11 cellular contexts compared by ENCODE assay signal in genomic region chr1:36300526-36300925, GRCh38. TPM values are rescaled to one million over a fixed set of nuclear protein-coding genes. Genes with fewer than 3 reads are reported as not detected.
A peak's percentile ranks its signal among the peaks of the same experiment; 100 is the strongest.
DNase-seq lines count a peak whose midpoint lies in the region; ATAC-seq and TF ChIP-seq lines count a peak whose summit lies in the region.
"Had no signal": no experiment of that assay in that cellular context is flagged by ENCODE, and none has a peak within 500 bp of the region (broad histone marks: within the 10 kb centered on the region; RNA-seq: fewer than 3 reads in every experiment).

No MANE protein-coding gene starts in this region.

- H3K27ac ChIP-seq in gastroesophageal sphincter: peak overlapping the region in 3 of 4 donors; percentile 3 to 22 (median 10)

- no peaks in the 10 kb centered on the region for H3K27me3 ChIP-seq in gastroesophageal sphincter

- CTCF ChIA-PET in activated CD4-positive, alpha-beta memory T cell treated with anti-CD3 and anti-CD28 coated beads, Interleukin-2, amount 10 ng/mL, durations not matched to agents 7 days and 5 days (lab: Charles Lee): interaction anchor here (0.5 to 4.3 kb wide), 21 partner anchors 8 to 201 kb away, joined by 3 to 35 read pairs (median 4); partner anchors contain the start of genes EVA1B, MRPS15, THRAP3 and TRAPPC3

- TF ChIP-seq EP300 in gastroesophageal sphincter (IDR thresholded peaks at IDR 0.05): no peak

- no peak overlapping the region for H3K4me3 ChIP-seq in gastroesophageal sphincter
- H3K4me3 ChIP-seq: GM12878 had no signal

- peaks cover 53% of the 10 kb centered on the region for H3K36me3 Mint-ChIP-seq in T-helper 2 cell treated with Interferon-gamma antibody and Interleukin-4, amounts not matched to agents 5 μg/mL and 100 μg/mL, for 36 hours (ENCODE audit: low read depth)
- H3K36me3 Mint-ChIP-seq in activated CD4-positive, alpha-beta memory T cell treated with anti-CD3 and anti-CD28 coated beads, Interleukin-2, amount 10 ng/mL, durations not matched to agents 7 days and 5 days (ENCODE audit: low read depth): peaks cover 74% of the 10 kb centered on the region

- H3K27ac Mint-ChIP-seq in T-helper 2 cell treated with Interferon-gamma antibody and Interleukin-4, amounts not matched to agents 5 μg/mL and 100 μg/mL, for 36 hours: peak overlapping the region; percentile 8
- H3K27ac Mint-ChIP-seq in activated CD4-positive, alpha-beta memory T cell treated with anti-CD3 and anti-CD28 coated beads, Interleukin-2, amount 10 ng/mL, durations not matched to agents 7 days and 5 days: peak overlapping the region; percentile 6

- no peaks in the 10 kb centered on the region for H3K9me3 Mint-ChIP-seq in T-helper 2 cell treated with Interferon-gamma antibody and Interleukin-4, amounts not matched to agents 5 μg/mL and 100 μg/mL, for 36 hours
- H3K9me3 Mint-ChIP-seq in activated CD4-positive, alpha-beta memory T cell treated with anti-CD3 and anti-CD28 coated beads, Interleukin-2, amount 10 ng/mL, durations not matched to agents 7 days and 5 days: no peaks in the 10 kb centered on the region

- H3K4me1 ChIP-seq in gastroesophageal sphincter: peaks cover 0 to 7% (median 0%) of the 10 kb centered on the region in 3 donors

- H3K9me3 ChIP-seq in gastroesophageal sphincter: no peaks in the 10 kb centered on the region

- no peaks in the 10 kb centered on the region for H3K27me3 Mint-ChIP-seq in T-helper 2 cell treated with Interferon-gamma antibody and Interleukin-4, amounts not matched to agents 5 μg/mL and 100 μg/mL, for 36 hours (ENCODE audit: low read depth)
- no peaks in the 10 kb centered on the region for H3K27me3 Mint-ChIP-seq in activated CD4-positive, alpha-beta memory T cell treated with anti-CD3 and anti-CD28 coated beads, Interleukin-2, amount 10 ng/mL, durations not matched to agents 7 days and 5 days

- no peak for ATAC-seq in gastroesophageal sphincter
- ATAC-seq in stimulated activated naive CD8-positive, alpha-beta T cell treated with anti-CD3 and anti-CD28 coated beads, Interleukin-15, Interleukin-2, amounts not matched to agents 100 U/mL and 50 U/mL, for 24 hours: peak; percentile 68
- ATAC-seq in GM18498 (IDR thresholded peaks at IDR 0.05; ENCODE audit: unreplicated experiment): no peak

- POLR2A ChIA-PET in activated CD4-positive, alpha-beta memory T cell treated with anti-CD3 and anti-CD28 coated beads, Interleukin-2, amount 10 ng/mL, durations not matched to agents 7 days and 5 days (lab: Charles Lee): interaction anchor here (1.1 to 1.3 kb wide), 3 partner anchors 18 to 77 kb away, joined by 3 read pairs; no protein-coding TSS in a partner anchor

- H3K4me1 Mint-ChIP-seq in T-helper 2 cell treated with Interferon-gamma antibody and Interleukin-4, amounts not matched to agents 5 μg/mL and 100 μg/mL, for 36 hours (ENCODE audit: low read depth): peaks cover 17% of the 10 kb centered on the region
- peaks cover 21% of the 10 kb centered on the region for H3K4me1 Mint-ChIP-seq in activated CD4-positive, alpha-beta memory T cell treated with anti-CD3 and anti-CD28 coated beads, Interleukin-2, amount 10 ng/mL, durations not matched to agents 7 days and 5 days

- TF ChIP-seq POLR2A in gastroesophageal sphincter (IDR thresholded peaks at IDR 0.05): no peak

- DNase-seq in T-helper 2 cell treated with Interferon-gamma antibody and Interleukin-4, amounts not matched to agents 5 μg/mL and 100 μg/mL, for 36 hours (ENCODE audit: low spot score): no peak
- no peak for DNase-seq in T-helper 2 cell
- no peak for DNase-seq in activated CD4-positive, alpha-beta memory T cell treated with anti-CD3 and anti-CD28 coated beads, Interleukin-2, amount 10 ng/mL, durations not matched to agents 7 days and 5 days
- DNase-seq in stimulated activated naive CD8-positive, alpha-beta T cell treated with anti-CD3 and anti-CD28 coated beads, Interleukin-15, Interleukin-2, amounts not matched to agents 100 U/mL and 50 U/mL, for 24 hours: no peak
- DNase-seq in GM10266 (ENCODE audit: extremely low spot score): no peak
- no peak for DNase-seq in DMS79 treated with DMSO at 0.1 percent for 48 hours (lab: John Stamatoyannopoulos, UW)
- DNase-seq: activated CD8-positive, alpha-beta memory T cell treated with anti-CD3 and anti-CD28 coated beads, Interleukin-2, amount 50 U/mL, for 4 hours had no signal

- no peak overlapping the region for H3K4me3 Mint-ChIP-seq in T-helper 2 cell treated with Interferon-gamma antibody and Interleukin-4, amounts not matched to agents 5 μg/mL and 100 μg/mL, for 36 hours
- no peak overlapping the region for H3K4me3 Mint-ChIP-seq in activated CD4-positive, alpha-beta memory T cell treated with anti-CD3 and anti-CD28 coated beads, Interleukin-2, amount 10 ng/mL, durations not matched to agents 7 days and 5 days

- H3K36me3 ChIP-seq in gastroesophageal sphincter: peaks cover 3 to 97% of the 10 kb centered on the region in 2 donors

- 67% methylated on average over 1 of the region's 1 CpG; no CpG with 5 or more reads in 1 of the 2 donors for WGBS in gastroesophageal sphincter (ENCODE audit: low coverage in 1 of 2), 2 donors

- TF ChIP-seq CTCF in gastroesophageal sphincter (IDR thresholded peaks at IDR 0.05) (no peak), GM10266 (IDR thresholded peaks at IDR 0.05; ENCODE audit: control insufficient read depth, insufficient read depth, low read depth, missing control alignments) (no peak)

RNA-seq across cellular contexts. Expression of gene SH3D21, which starts 5.6 kb away (rescaled TPM):
- 10 to 100 TPM; 18.9 to 19.3 TPM for total RNA-seq in activated CD4-positive, alpha-beta memory T cell treated with anti-CD3 and anti-CD28 coated beads, Interleukin-2, amount 10 ng/mL, durations not matched to agents 7 days and 5 days
- 1 to 10 TPM in 2 of 4 donors, under 1 TPM in 1, not detected in 1; 0.27 to 1.4 (median 1.3) TPM for total RNA-seq in gastroesophageal sphincter
- total RNA-seq: H4 had no signal

RNA-seq across cellular contexts. Expression of gene EVA1B, which starts 22.9 kb away (rescaled TPM):
- 10 to 100 TPM; 25.5 to 28.7 TPM for total RNA-seq in activated CD4-positive, alpha-beta memory T cell treated with anti-CD3 and anti-CD28 coated beads, Interleukin-2, amount 10 ng/mL, durations not matched to agents 7 days and 5 days
- 10 to 100 TPM; 42.0 to 68.7 (median 53.7) TPM for total RNA-seq in gastroesophageal sphincter

Comparison
In these comparisons a context has a peak if more than half of its experiments do, and no peak if none do; other contexts are left out.
1. RNA of gene SH3D21, which starts 5.6 kb away (total RNA-seq): 18.9 to 19.3 TPM in activated CD4-positive, alpha-beta memory T cell treated with anti-CD3 and anti-CD28 coated beads, Interleukin-2, amount 10 ng/mL, durations not matched to agents 7 days and 5 days; 0.27 to 1.4 TPM in gastroesophageal sphincter; every median in the first group is over 4 times any median in the second.